Comparison of ENCODE assay signal across 8 cellular contexts in the genomic region with DNA sequence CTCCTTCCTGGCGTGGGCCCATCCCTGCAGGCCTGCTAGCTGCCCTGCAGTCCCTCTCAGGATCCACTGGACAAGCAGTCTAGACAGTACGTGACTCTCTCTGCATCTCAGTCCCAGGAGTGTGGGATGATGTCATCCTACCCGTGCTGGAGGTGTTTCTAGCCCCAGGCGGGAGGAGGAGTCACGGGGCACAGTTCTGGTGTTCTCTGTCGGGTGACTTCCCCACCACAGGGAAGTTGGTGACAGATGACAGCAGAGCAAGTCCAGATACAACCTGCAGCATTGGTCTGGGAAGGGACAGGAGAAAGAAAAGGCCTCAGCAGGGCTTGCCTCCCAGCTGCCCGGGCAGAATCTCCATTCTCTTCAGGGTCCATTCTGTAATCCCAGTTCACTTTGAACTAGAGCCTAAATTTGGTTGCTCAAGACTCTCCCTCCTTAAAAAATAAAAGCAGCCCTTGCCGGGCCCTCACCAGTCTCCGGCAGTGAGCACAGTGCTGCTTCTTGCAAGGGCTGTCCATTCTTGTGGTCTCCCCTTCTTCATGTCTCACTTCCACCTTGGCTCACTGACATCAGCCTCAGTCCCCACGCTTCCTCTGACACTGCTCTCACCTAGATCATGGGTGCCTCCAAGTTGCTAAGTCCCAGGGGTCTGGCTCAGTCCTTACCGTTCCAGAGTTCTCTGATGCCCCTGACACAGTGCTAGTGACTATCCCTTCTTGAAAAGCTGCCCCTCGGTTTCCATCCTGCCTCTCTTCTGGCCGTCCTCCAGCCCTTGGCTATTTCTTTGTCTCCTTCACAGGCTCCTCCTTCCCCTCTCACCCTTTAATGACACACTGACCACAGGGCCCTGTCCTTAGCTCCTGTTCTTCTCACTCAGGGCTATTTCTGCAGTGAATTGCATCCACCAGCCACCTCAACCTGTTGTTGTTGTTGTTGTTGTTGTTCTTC. TPM values are rescaled to one million over a fixed set of nuclear protein-coding genes. Genes with fewer than 3 reads are reported as not detected.
DNase-seq lines count a peak whose midpoint lies in the region; ATAC-seq and TF ChIP-seq lines count a peak whose summit lies in the region.

No MANE protein-coding gene starts in this region.

- TF ChIP-seq POLR2A in thyroid gland (IDR thresholded peaks at IDR 0.05), result peak in 1 of 2 donors; percentile 42

- peaks cover 6 to 48% of the 10 kb centered on the region in 2 donors for H3K4me1 ChIP-seq in thyroid gland

- TF ChIP-seq RAD21 in Ishikawa (IDR thresholded peaks at IDR 0.05; ENCODE audit: low read depth), result no peak

- peak overlapping the region in 2 of 3 donors; percentile 48 to 68 for H3K27ac ChIP-seq in thyroid gland

- no peaks in the 10 kb centered on the region for H3K27me3 Mint-ChIP-seq in T-helper 1 cell treated with Interleukin-12 subunit alpha and Interleukin-12 subunit beta and Interleukin-4 antibody, amounts not matched to agents 30 μg/mL and 1 μg/mL, for 36 hours (ENCODE audit: low read depth)

- TF ChIP-seq EP300 in Ishikawa (IDR thresholded peaks at IDR 0.05; ENCODE audit: borderline replicate concordance), result peak; percentile 38; the same call in 1 of the 2 replicates

- peaks cover 2% of the 10 kb centered on the region for H3K36me3 Mint-ChIP-seq in T-helper 1 cell treated with Interleukin-12 subunit alpha and Interleukin-12 subunit beta and Interleukin-4 antibody, amounts not matched to agents 30 μg/mL and 1 μg/mL, for 36 hours (ENCODE audit: low read depth)

- no peaks in the 10 kb centered on the region for H3K36me3 ChIP-seq in thyroid gland

- no peak overlapping the region for H3K4me3 ChIP-seq in thyroid gland (replicated peaks in 1 of 3)

- peaks cover 15% of the 10 kb centered on the region for H3K4me1 Mint-ChIP-seq in T-helper 1 cell treated with Interleukin-12 subunit alpha and Interleukin-12 subunit beta and Interleukin-4 antibody, amounts not matched to agents 30 μg/mL and 1 μg/mL, for 36 hours (ENCODE audit: low read depth)

- POLR2A ChIA-PET in GM10248 (lab: Yijun Ruan, JAX), result no interaction called here

- TF ChIP-seq CTCF in GM10248 (IDR thresholded peaks at IDR 0.05; ENCODE audit: control extremely low read depth, extremely low read depth, low read depth, missing control alignments), result no peak
- no peak for TF ChIP-seq CTCF in thyroid gland (IDR thresholded peaks at IDR 0.05)

- no peaks in the 10 kb centered on the region for H3K9me3 ChIP-seq in thyroid gland

- peak overlapping the region; percentile 80 for H3K27ac Mint-ChIP-seq in T-helper 1 cell treated with Interleukin-12 subunit alpha and Interleukin-12 subunit beta and Interleukin-4 antibody, amounts not matched to agents 30 μg/mL and 1 μg/mL, for 36 hours

- intact Hi-C loops in thyroid gland (cut with DNase I), result no loop called here

- H3K27me3 ChIP-seq in thyroid gland, result no peaks in the 10 kb centered on the region

- WGBS in thyroid gland, 2 donors, result 62 to 64% methylated on average over 13 of the region's 13 CpGs

- peak; percentile 98 for ATAC-seq in GM21786 (IDR thresholded peaks at IDR 0.05; ENCODE audit: unreplicated experiment)

- peak; percentile 89 for DNase-seq in GM10248 (ENCODE audit: extremely low spot score)
- peak; percentile 69 for DNase-seq in dedifferentiated amniotic fluid mesenchymal stem cell (ENCODE audit: extremely low spot score)
- peak; percentile 2 for DNase-seq in midbrain (lab: John Stamatoyannopoulos, UW)
- peak; percentile 73 to 80 for DNase-seq in thyroid gland
- no peak for DNase-seq in putamen (ENCODE audit: low spot score)

- H3K4me3 Mint-ChIP-seq in T-helper 1 cell treated with Interleukin-12 subunit alpha and Interleukin-12 subunit beta and Interleukin-4 antibody, amounts not matched to agents 30 μg/mL and 1 μg/mL, for 36 hours, result peak overlapping the region; percentile 76

- CTCF ChIA-PET in GM10248 (lab: Yijun Ruan, JAX), result interaction anchor here (0.7 to 4.4 kb wide), 7 partner anchors 8 to 344 kb away, joined by 3 to 34 read pairs (median 3); no protein-coding TSS in a partner anchor

- no peaks in the 10 kb centered on the region for H3K9me3 Mint-ChIP-seq in T-helper 1 cell treated with Interleukin-12 subunit alpha and Interleukin-12 subunit beta and Interleukin-4 antibody, amounts not matched to agents 30 μg/mL and 1 μg/mL, for 36 hours

TF ChIP-seq in Ishikawa, 13 proteins besides CTCF, POLR2A, EP300 and RAD21:
- no peak for TF ChIP-seq EGR1 (IDR thresholded peaks at IDR 0.05)
- TF ChIP-seq CREB1 (IDR thresholded peaks at IDR 0.05; ENCODE audit: low read depth), result no peak
- TF ChIP-seq, protein P1, sequence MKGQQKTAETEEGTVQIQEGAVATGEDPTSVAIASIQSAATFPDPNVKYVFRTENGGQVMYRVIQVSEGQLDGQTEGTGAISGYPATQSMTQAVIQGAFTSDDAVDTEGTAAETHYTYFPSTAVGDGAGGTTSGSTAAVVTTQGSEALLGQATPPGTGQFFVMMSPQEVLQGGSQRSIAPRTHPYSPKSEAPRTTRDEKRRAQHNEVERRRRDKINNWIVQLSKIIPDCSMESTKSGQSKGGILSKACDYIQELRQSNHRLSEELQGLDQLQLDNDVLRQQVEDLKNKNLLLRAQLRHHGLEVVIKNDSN (IDR thresholded peaks at IDR 0.05), result peak; percentile 53
- TF ChIP-seq CEBPB (IDR thresholded peaks at IDR 0.05), result no peak
- TF ChIP-seq, protein P2, sequence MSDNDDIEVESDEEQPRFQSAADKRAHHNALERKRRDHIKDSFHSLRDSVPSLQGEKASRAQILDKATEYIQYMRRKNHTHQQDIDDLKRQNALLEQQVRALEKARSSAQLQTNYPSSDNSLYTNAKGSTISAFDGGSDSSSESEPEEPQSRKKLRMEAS (IDR thresholded peaks at IDR 0.05), result no peak
- peak; percentile 30; the same call in 1 of the 2 replicates for TF ChIP-seq TEAD4 (IDR thresholded peaks at IDR 0.05)
- no peak for TF ChIP-seq YY1 (IDR thresholded peaks at IDR 0.05; ENCODE audit: low read depth)
- TF ChIP-seq, protein P3, sequence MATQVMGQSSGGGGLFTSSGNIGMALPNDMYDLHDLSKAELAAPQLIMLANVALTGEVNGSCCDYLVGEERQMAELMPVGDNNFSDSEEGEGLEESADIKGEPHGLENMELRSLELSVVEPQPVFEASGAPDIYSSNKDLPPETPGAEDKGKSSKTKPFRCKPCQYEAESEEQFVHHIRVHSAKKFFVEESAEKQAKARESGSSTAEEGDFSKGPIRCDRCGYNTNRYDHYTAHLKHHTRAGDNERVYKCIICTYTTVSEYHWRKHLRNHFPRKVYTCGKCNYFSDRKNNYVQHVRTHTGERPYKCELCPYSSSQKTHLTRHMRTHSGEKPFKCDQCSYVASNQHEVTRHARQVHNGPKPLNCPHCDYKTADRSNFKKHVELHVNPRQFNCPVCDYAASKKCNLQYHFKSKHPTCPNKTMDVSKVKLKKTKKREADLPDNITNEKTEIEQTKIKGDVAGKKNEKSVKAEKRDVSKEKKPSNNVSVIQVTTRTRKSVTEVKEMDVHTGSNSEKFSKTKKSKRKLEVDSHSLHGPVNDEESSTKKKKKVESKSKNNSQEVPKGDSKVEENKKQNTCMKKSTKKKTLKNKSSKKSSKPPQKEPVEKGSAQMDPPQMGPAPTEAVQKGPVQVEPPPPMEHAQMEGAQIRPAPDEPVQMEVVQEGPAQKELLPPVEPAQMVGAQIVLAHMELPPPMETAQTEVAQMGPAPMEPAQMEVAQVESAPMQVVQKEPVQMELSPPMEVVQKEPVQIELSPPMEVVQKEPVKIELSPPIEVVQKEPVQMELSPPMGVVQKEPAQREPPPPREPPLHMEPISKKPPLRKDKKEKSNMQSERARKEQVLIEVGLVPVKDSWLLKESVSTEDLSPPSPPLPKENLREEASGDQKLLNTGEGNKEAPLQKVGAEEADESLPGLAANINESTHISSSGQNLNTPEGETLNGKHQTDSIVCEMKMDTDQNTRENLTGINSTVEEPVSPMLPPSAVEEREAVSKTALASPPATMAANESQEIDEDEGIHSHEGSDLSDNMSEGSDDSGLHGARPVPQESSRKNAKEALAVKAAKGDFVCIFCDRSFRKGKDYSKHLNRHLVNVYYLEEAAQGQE (IDR thresholded peaks at IDR 0.05; ENCODE audit: low read depth), result no peak
- TF ChIP-seq ZBTB7A (IDR thresholded peaks at IDR 0.05; ENCODE audit: low read depth), result no peak
- TF ChIP-seq NFIC (IDR thresholded peaks at IDR 0.05), result peak; percentile 31; the same call in 1 of the 2 replicates
- TF ChIP-seq TAF1 (IDR thresholded peaks at IDR 0.05; ENCODE audit: low read depth), result peak; percentile 37; the same call in 1 of the 2 replicates
- peak; percentile 39; the same call in 1 of the 2 replicates for TF ChIP-seq TCF12 (IDR thresholded peaks at IDR 0.05; ENCODE audit: low read depth)
- no peak for TF ChIP-seq FOXM1 (IDR thresholded peaks at IDR 0.05; ENCODE audit: borderline replicate concordance, low read depth)
TF ChIP-seq in Ishikawa: peak in this region for 5.

RNA-seq across cellular contexts. Expression of a gene that starts 30.8 kb away (rescaled TPM):
- total RNA-seq in thyroid gland, result not detected
